In genomic region chr2:127885341-127885740, GRCh38 we compare ENCODE assay signal across 8 cellular contexts. TPM values are rescaled to one million over a fixed set of nuclear protein-coding genes. Genes with fewer than 3 reads are reported as not detected.
DNase-seq lines count a peak whose midpoint lies in the region; ATAC-seq, FAIRE-seq and TF ChIP-seq lines count a peak whose summit lies in the region.
"Not testable (repeated sequence)": the region's sequence is repeated elsewhere in the genome, so short reads cannot be mapped to it uniquely, and the experiment has no call there.

No MANE protein-coding gene starts in this region.

- not testable (repeated sequence) for H3K36me3 ChIP-seq in GM12878 (ENCODE audit: control insufficient read depth in 2 of 2, insufficient read depth in 2 of 2, low read length in 1 of 2); parathyroid adenoma (ENCODE audit: control insufficient read depth, insufficient read depth, low read length)
- H3K36me3 ChIP-seq in right atrium auricular region (peaks cover 23% of the 10 kb centered on the region), tibial artery (peaks cover 0 to 22% (median 7%) of the 10 kb centered on the region in 3 donors)

- H3K27ac ChIP-seq in GM12878 (ENCODE audit: control insufficient read depth, insufficient read depth) (0 out of 2 replicates have a peak overlapping the region, but pooled peaks have one; percentile 29), right atrium auricular region (peak overlapping the region; percentile 87 to 92), tibial artery (peak overlapping the region; percentile 94 to 95)
- H3K27ac ChIP-seq in parathyroid adenoma, result not testable (repeated sequence)

- H3K79me2 ChIP-seq in GM12878 (ENCODE audit: control insufficient read depth, insufficient read depth, low read length), result peaks cover 38% of the 10 kb centered on the region
- peaks cover 25% of the 10 kb centered on the region for H3K79me2 ChIP-seq in parathyroid adenoma

- H3K4me1 ChIP-seq in GM12878 (ENCODE audit: control insufficient read depth, insufficient read depth, low read length), result not testable (repeated sequence)
- peaks cover 0 to 44% of the 10 kb centered on the region in 2 donors for H3K4me1 ChIP-seq in right atrium auricular region
- H3K4me1 ChIP-seq in parathyroid adenoma, result peaks cover 18% of the 10 kb centered on the region
- peaks cover 0 to 58% (median 31%) of the 10 kb centered on the region in 4 donors for H3K4me1 ChIP-seq in tibial artery

- H3K4me3 ChIP-seq in NB4 (ENCODE audit: low read depth, low read length) (peak overlapping the region; percentile 70), GM12878 (peak overlapping the region; percentile 79; the same call in 1 of the 2 replicates), right atrium auricular region (peak overlapping the region; percentile 46 to 65), parathyroid adenoma (ENCODE audit: low read depth, low read length) (peak overlapping the region; percentile 30), tibial artery (peak overlapping the region; percentile 71 to 73)

- H3K9ac ChIP-seq in GM12878 (ENCODE audit: control insufficient read depth, insufficient read depth, low read length); parathyroid adenoma: not testable (repeated sequence)

- DNase-seq in NB4 (ENCODE audit: low read depth) (peak; percentile 47), right atrium auricular region (ENCODE audit: low spot score) (peak; percentile 62), tibial artery (peak in 1 of 2 donors; percentile 30)
- DNase-seq in activated CD4-positive, CD25-positive, alpha-beta regulatory T cell treated with anti-CD3 and anti-CD28 coated beads, Interleukin-2, amount 50 U/mL, for 16 hours (ENCODE audit: low read depth, low spot score), result peak; percentile 7
- DNase-seq in GM12878 (ENCODE audit: low read depth, low spot score), result not testable (repeated sequence)

- not testable (repeated sequence) for FAIRE-seq in GM12878 (lab: Jason Lieb, UNC)

- in situ Hi-C loops in GM12878 (cut with MboI), result not testable (repeated sequence)

- not testable (repeated sequence) for TF ChIP-seq CTCF in NB4 (IDR thresholded peaks at IDR 0.05; ENCODE audit: low read depth, low read length); GM12878 (IDR thresholded peaks at IDR 0.05 in 2 of 3, conservative IDR thresholded peaks at IDR 0.05 in 1 of 3; ENCODE audit: control insufficient read depth in 2 of 3, extremely low read depth in 1 of 3, insufficient read depth in 1 of 3, low read depth in 3 of 3, low read length in 3 of 3); parathyroid adenoma (IDR thresholded peaks at IDR 0.05)
- peak in 1 of 2 donors; percentile 59 for TF ChIP-seq CTCF in right atrium auricular region (IDR thresholded peaks at IDR 0.05)
- TF ChIP-seq CTCF in tibial artery (IDR thresholded peaks at IDR 0.05), result peak in 1 of 2 experiments; percentile 23

- H3K9me3 ChIP-seq in GM12878 (replicated peaks; ENCODE audit: control insufficient read depth, insufficient read depth, low read length); right atrium auricular region; parathyroid adenoma (ENCODE audit: control insufficient read depth, low read length); tibial artery: not testable (repeated sequence)

- RAD21 ChIA-PET in GM12878 (lab: Charles Lee; ENCODE audit: unreplicated experiment), result not testable (repeated sequence)

- CTCF ChIA-PET in GM12878 (lab: Yijun Ruan, JAX), result not testable (repeated sequence)

- H3K27me3 ChIP-seq in GM12878 (replicated peaks in 1 of 2; ENCODE audit: control insufficient read depth in 2 of 2, insufficient read depth in 2 of 2, low read length in 1 of 2); right atrium auricular region; parathyroid adenoma (ENCODE audit: control insufficient read depth, insufficient read depth, low read length); tibial artery: not testable (repeated sequence)

- SMC1A ChIA-PET in GM12878 (lab: Charles Lee; ENCODE audit: uncharacterized antibody, unreplicated experiment), result not testable (repeated sequence)

- not testable (repeated sequence) for TF ChIP-seq RAD21 in GM12878 (IDR thresholded peaks at IDR 0.05; ENCODE audit: insufficient read depth, low read depth, low read length)

- not testable (repeated sequence) for TF ChIP-seq EP300 in GM12878 (IDR thresholded peaks at IDR 0.05; ENCODE audit: borderline replicate concordance in 1 of 2, control insufficient read depth in 1 of 2, low read depth in 2 of 2, low read length in 2 of 2)

- POLR2A ChIA-PET in GM12878 (lab: Charles Lee), result not testable (repeated sequence)

- ATAC-seq in GM18861 (IDR thresholded peaks at IDR 0.05; ENCODE audit: unreplicated experiment) (peak; percentile 4), HG02798 (IDR thresholded peaks at IDR 0.05; ENCODE audit: poor library complexity, unreplicated experiment) (peak; percentile 14), GM12878 (peak; percentile 19)

- H3K4me2 ChIP-seq in GM12878 (ENCODE audit: control insufficient read depth, insufficient read depth); parathyroid adenoma (ENCODE audit: low read length): not testable (repeated sequence)

- BruUV-seq in GM12878 (replicated peaks; lab: Mats Ljungman, UMichigan), result not testable (repeated sequence)

- not testable (repeated sequence) for H4K20me1 ChIP-seq in GM12878 (ENCODE audit: control insufficient read depth, insufficient read depth)

- WGBS in GM12878 (ENCODE audit: insufficient coverage, insufficient replicate concordance, low lambda C conversion rate, missing lambda C conversion rate), result no CpG with 5 or more reads among the region's 48 CpGs

- not testable (repeated sequence) for TF ChIP-seq POLR2A in NB4 (IDR thresholded peaks at IDR 0.05; ENCODE audit: extremely low read depth, insufficient read length); GM12878 (IDR thresholded peaks at IDR 0.05; ENCODE audit: low read depth, low read length)

- not testable (repeated sequence) for H2AFZ ChIP-seq in GM12878 (ENCODE audit: control insufficient read depth, low read depth, low read length); parathyroid adenoma

- intact Hi-C loops in GM12878 (cut with micrococcal nuclease; ENCODE audit: unreplicated experiment); tibial artery (cut with DNase I; ENCODE audit: low total_unique reads): not testable (repeated sequence)

RNA-seq across cellular contexts. Expression of gene AMMECR1L, which starts 0.4 kb away (rescaled TPM):
- total RNA-seq in GM12878 (2013; cell fraction: nucleolus; rRNA removed), result 18.2 and 18.4 TPM in 2 replicates
- total RNA-seq in GM12878 (2014; rRNA removed), result 7.5 and 9.0 TPM in 2 replicates
- total RNA-seq in GM12878 (2014; rRNA removed; fragmentation: Illumina TruSeq; extraction: Trizol), result 8.6 TPM in 2 replicates
- total RNA-seq in GM12878 (2021), result 10.7 and 11.6 TPM in 2 replicates
- 4.5 TPM for polyA plus RNA-seq in GM12878 (2011; ENCODE audit: low read depth)
- polyA plus RNA-seq in GM12878 (2011; rRNA removed), result 9.4 and 10.5 TPM in 2 replicates
- polyA plus RNA-seq in GM12878 (2011; cell fraction: cytosol; rRNA removed), result 9.2 and 11.5 TPM in 2 replicates
- 17.2 and 17.9 TPM in 2 replicates for polyA plus RNA-seq in GM12878 (2011; cell fraction: nucleus; rRNA removed)
- polyA plus RNA-seq in GM12878 (2012), result 6.0 and 8.0 TPM in 2 replicates
- 12.1 and 12.9 TPM in 2 replicates for polyA plus RNA-seq in GM12878 (2014; fragmentation: Illumina TruSeq; extraction: Trizol)
- polyA plus RNA-seq in GM12878 (2014; fragmentation: Nextera tagmentation; extraction: Ambion mirVana), result 1 to 10 TPM; 2.7 to 3.1 TPM
- 7.7 and 8.6 TPM in 2 replicates for polyA plus RNA-seq in GM12878 (2014; rRNA removed)
- polyA plus RNA-seq in GM12878 (2016; fragmentation: Nextera tagmentation; extraction: Ambion mirVana), result 1 to 10 TPM; 6.7 to 7.1 TPM
- polyA minus RNA-seq in GM12878 (2011; rRNA and poly(A)+ RNA removed), result 10.8 and 13.2 TPM in 2 replicates
- 4.7 and 5.3 TPM in 2 replicates for polyA minus RNA-seq in GM12878 (2011; cell fraction: cytosol; rRNA and poly(A)+ RNA removed)
- 6.4 and 8.5 TPM in 2 replicates for polyA minus RNA-seq in GM12878 (2011; cell fraction: nucleus; rRNA and poly(A)+ RNA removed)
- 1 to 10 TPM; 7.4 to 10.0 TPM for total RNA-seq in right atrium auricular region

RNA-seq across cellular contexts. Expression of gene POLR2D, which starts 27.4 kb away (rescaled TPM):
- total RNA-seq in GM12878 (2013; cell fraction: nucleolus; rRNA removed), result 20.9 and 22.7 TPM in 2 replicates
- total RNA-seq in GM12878 (2014; rRNA removed) (26.4 and 26.6 TPM in 2 replicates), GM12878 (2014; rRNA removed; fragmentation: Illumina TruSeq; extraction: Trizol) (27.2 and 27.5 TPM in 2 replicates), GM12878 (2021) (47.8 and 49.5 TPM in 2 replicates), right atrium auricular region (10 to 100 TPM in 1 of 2 donors, 1 to 10 TPM in 1; 8.6 to 11.7 TPM)
- polyA plus RNA-seq in GM12878 (2011; ENCODE audit: low read depth), result 26.5 TPM
- polyA plus RNA-seq in GM12878 (2011; rRNA removed) (30.4 and 32.0 TPM in 2 replicates), GM12878 (2014; fragmentation: Illumina TruSeq; extraction: Trizol) (53.7 and 61.9 TPM in 2 replicates), GM12878 (2014; fragmentation: Nextera tagmentation; extraction: Ambion mirVana) (10 to 100 TPM; 27.2 to 31.8 TPM), GM12878 (2014; rRNA removed) (29.5 and 32.1 TPM in 2 replicates), GM12878 (2016; fragmentation: Nextera tagmentation; extraction: Ambion mirVana) (10 to 100 TPM; 73.9 to 84.8 TPM)
- polyA plus RNA-seq in GM12878 (2011; cell fraction: cytosol; rRNA removed), result 28.1 and 33.4 TPM in 2 replicates
- 11.8 and 12.8 TPM in 2 replicates for polyA plus RNA-seq in GM12878 (2011; cell fraction: nucleus; rRNA removed)
- polyA plus RNA-seq in GM12878 (2012), result 34.7 and 36.2 TPM in 2 replicates
- polyA minus RNA-seq in GM12878 (2011; rRNA and poly(A)+ RNA removed), result 26.6 and 33.6 TPM in 2 replicates
- 7.6 and 8.6 TPM in 2 replicates for polyA minus RNA-seq in GM12878 (2011; cell fraction: cytosol; rRNA and poly(A)+ RNA removed)
- 2.3 and 4.1 TPM in 2 replicates for polyA minus RNA-seq in GM12878 (2011; cell fraction: nucleus; rRNA and poly(A)+ RNA removed)
